8 cellular contexts compared by ENCODE assay signal in genomic region chr9:88113156-88114130, GRCh38. TPM values are rescaled to one million over a fixed set of nuclear protein-coding genes. Genes with fewer than 3 reads are reported as not detected.
"Had no signal": no experiment of that assay in that cellular context is flagged by ENCODE, and none has a peak within 500 bp of the region (broad histone marks: within the 10 kb centered on the region; RNA-seq: fewer than 3 reads in every experiment).

No MANE protein-coding gene starts in this region.

RNA-seq across cellular contexts. Expression of gene SPATA31C2, which starts 24.8 kb away (rescaled TPM):
- total RNA-seq: activated CD4-positive, alpha-beta memory T cell treated with anti-CD3 and anti-CD28 coated beads, Interleukin-2, amount 10 ng/mL, durations not matched to agents 7 days and 5 days; activated naive CD4-positive, alpha-beta T cell treated with anti-CD3 and anti-CD28 coated beads for 36 hours; activated T-helper 17 cell treated with anti-CD3 and anti-CD28 coated beads, Interleukin-2, amount 50 U/mL, for 72 hours; cerebellum; NCI-H460; PC-3; SJSA1; T-helper 1 cell treated with Interleukin-12 subunit alpha and Interleukin-12 subunit beta and Interleukin-4 antibody, amounts not matched to agents 30 ng/mL and 1 ng/mL, for 36 hours had no signal
